Comparison of ENCODE assay signal across 9 cellular contexts in genomic region chr1:165073402-165074007, GRCh38.
DNase-seq lines count a peak whose midpoint lies in the region; ATAC-seq and TF ChIP-seq lines count a peak whose summit lies in the region.
"Had no signal": no experiment of that assay in that cellular context is flagged by ENCODE, and none has a peak within 500 bp of the region (broad histone marks: within the 10 kb centered on the region; RNA-seq: fewer than 3 reads in every experiment).

No MANE protein-coding gene starts in this region.

- H3K27me3 Mint-ChIP-seq in progenitor cell of endocrine pancreas = no peaks in the 10 kb centered on the region
- no peaks in the 10 kb centered on the region for H3K27me3 Mint-ChIP-seq in activated T-cell treated with anti-CD3 and anti-CD28 coated beads, Interleukin-2, amount 50 U/mL, for 4 hours (ENCODE audit: low read depth)
- no peaks in the 10 kb centered on the region for H3K27me3 Mint-ChIP-seq in activated CD4-positive, alpha-beta memory T cell treated with anti-CD3 and anti-CD28 coated beads for 36 hours

- no peak overlapping the region for H3K27ac Mint-ChIP-seq in progenitor cell of endocrine pancreas
- no peak overlapping the region for H3K27ac Mint-ChIP-seq in activated CD4-positive, alpha-beta memory T cell treated with anti-CD3 and anti-CD28 coated beads for 36 hours

- no peaks in the 10 kb centered on the region for H3K79me2 ChIP-seq in GM23248 (ENCODE audit: insufficient read depth)

- H4K20me1 ChIP-seq in GM23248 (ENCODE audit: insufficient read depth) = no peaks in the 10 kb centered on the region

- H3K9me3 ChIP-seq in GM23248 (ENCODE audit: low read depth) = no peaks in the 10 kb centered on the region

- H3K9ac ChIP-seq in GM23248 = no peak overlapping the region

- H3K27ac ChIP-seq in GM23248 = no peak overlapping the region
- no peak overlapping the region for H3K27ac ChIP-seq in foreskin keratinocyte
- H3K27ac ChIP-seq: SJSA1 had no signal

- peak; percentile 75 for ATAC-seq in foreskin keratinocyte
- ATAC-seq in activated T-cell treated with anti-CD3 and anti-CD28 coated beads, Interleukin-2, amount 50 U/mL, for 4 hours = no peak

- CTCF ChIA-PET in activated CD4-positive, alpha-beta memory T cell treated with anti-CD3 and anti-CD28 coated beads for 36 hours (lab: Charles Lee) = interaction anchor here (0.5 kb wide), 1 partner anchor 414 kb away, joined by 3 read pairs; no protein-coding TSS in a partner anchor

- 22 to 23% methylated on average over 4 of the region's 4 CpGs for WGBS in GM23248 (ENCODE audit: low coverage in 1 of 2, low lambda C conversion rate in 2 of 2, missing lambda C conversion rate in 2 of 2), 2 experiments

- H3F3A ChIP-seq in GM23248 (ENCODE audit: insufficient read depth) = no peaks in the 10 kb centered on the region

- H2AFZ ChIP-seq in GM23248 = no peak overlapping the region

- H3K4me3 Mint-ChIP-seq in progenitor cell of endocrine pancreas (ENCODE audit: low read depth) = no peak overlapping the region
- H3K4me3 Mint-ChIP-seq in activated T-cell treated with anti-CD3 and anti-CD28 coated beads, Interleukin-2, amount 50 U/mL, for 4 hours = no peak overlapping the region
- no peak overlapping the region for H3K4me3 Mint-ChIP-seq in activated CD4-positive, alpha-beta memory T cell treated with anti-CD3 and anti-CD28 coated beads for 36 hours

- no peaks in the 10 kb centered on the region for H3K27me3 ChIP-seq in GM23248 (replicated peaks; ENCODE audit: insufficient read depth)
- no peaks in the 10 kb centered on the region for H3K27me3 ChIP-seq in foreskin keratinocyte
- H3K27me3 ChIP-seq: SJSA1 had no signal

- DNase-seq in DMS79 (lab: John Stamatoyannopoulos, UW) = peak; percentile 45
- DNase-seq in GM23248 = peak; percentile 74
- DNase-seq in NCI-H1105 treated with DMSO at 0.1 percent for 48 hours (lab: John Stamatoyannopoulos, UW) = peak; percentile 85
- peak; percentile 58 for DNase-seq in SKM-1 treated with dmso at 0.1 percent for 144 hours (lab: John Stamatoyannopoulos, UW; ENCODE audit: unreplicated experiment)
- DNase-seq in foreskin keratinocyte = peak in 1 of 2 donors; percentile 43
- no peak for DNase-seq in progenitor cell of endocrine pancreas (ENCODE audit: low spot score, unreplicated experiment)
- DNase-seq in activated T-cell treated with anti-CD3 and anti-CD28 coated beads, Interleukin-2, amount 50 U/mL, for 4 hours = no peak
- DNase-seq in activated CD4-positive, alpha-beta memory T cell treated with anti-CD3 and anti-CD28 coated beads for 36 hours = no peak

- H3K4me3 ChIP-seq in GM23248 = no peak overlapping the region
- H3K4me3 ChIP-seq: SJSA1 had no signal

- POLR2A ChIA-PET in activated CD4-positive, alpha-beta memory T cell treated with anti-CD3 and anti-CD28 coated beads for 36 hours (lab: Charles Lee) = no interaction called here

- H3K9me3 Mint-ChIP-seq in progenitor cell of endocrine pancreas (ENCODE audit: low read depth) = no peaks in the 10 kb centered on the region
- no peaks in the 10 kb centered on the region for H3K9me3 Mint-ChIP-seq in activated T-cell treated with anti-CD3 and anti-CD28 coated beads, Interleukin-2, amount 50 U/mL, for 4 hours
- H3K9me3 Mint-ChIP-seq in activated CD4-positive, alpha-beta memory T cell treated with anti-CD3 and anti-CD28 coated beads for 36 hours = no peaks in the 10 kb centered on the region

- intact Hi-C loops in activated CD4-positive, alpha-beta memory T cell treated with anti-CD3 and anti-CD28 coated beads for 36 hours (cut with micrococcal nuclease) = no loop called here

- H3K36me3 ChIP-seq in GM23248 (ENCODE audit: low read depth) = no peaks in the 10 kb centered on the region
- H3K36me3 ChIP-seq: SJSA1 had no signal

- H3K4me1 ChIP-seq in GM23248 (ENCODE audit: insufficient read depth) (peaks cover 11% of the 10 kb centered on the region; the same call in 1 of the 2 replicates), foreskin keratinocyte (no peaks in the 10 kb centered on the region)
- H3K4me1 ChIP-seq: SJSA1 had no signal

- in situ Hi-C loops in GM23248 (cut with MboI) = loop anchor here (25.0 kb wide), 1 partner anchor 1536 kb away; no protein-coding TSS in a partner anchor

- peaks cover 4% of the 10 kb centered on the region for H3K4me1 Mint-ChIP-seq in progenitor cell of endocrine pancreas (ENCODE audit: low read depth)
- no peaks in the 10 kb centered on the region for H3K4me1 Mint-ChIP-seq in activated T-cell treated with anti-CD3 and anti-CD28 coated beads, Interleukin-2, amount 50 U/mL, for 4 hours (ENCODE audit: low read depth)
- H3K4me1 Mint-ChIP-seq in activated CD4-positive, alpha-beta memory T cell treated with anti-CD3 and anti-CD28 coated beads for 36 hours (ENCODE audit: low read depth) = no peaks in the 10 kb centered on the region

- H3K4me2 ChIP-seq in GM23248 (ENCODE audit: unreplicated experiment) = no peak overlapping the region

- peak; percentile 86 for TF ChIP-seq CTCF in foreskin keratinocyte (conservative IDR thresholded peaks at IDR 0.05)
- TF ChIP-seq CTCF in progenitor cell of endocrine pancreas (IDR thresholded peaks at IDR 0.05; ENCODE audit: unreplicated experiment) = peak; percentile 90

- H3K9me2 ChIP-seq in GM23248 (ENCODE audit: insufficient read depth) = no peaks in the 10 kb centered on the region

- no peaks in the 10 kb centered on the region for H3K36me3 Mint-ChIP-seq in progenitor cell of endocrine pancreas (ENCODE audit: insufficient read depth)
- H3K36me3 Mint-ChIP-seq in activated T-cell treated with anti-CD3 and anti-CD28 coated beads, Interleukin-2, amount 50 U/mL, for 4 hours (ENCODE audit: insufficient read depth) = no peaks in the 10 kb centered on the region
- no peaks in the 10 kb centered on the region for H3K36me3 Mint-ChIP-seq in activated CD4-positive, alpha-beta memory T cell treated with anti-CD3 and anti-CD28 coated beads for 36 hours

Comparison
In these comparisons a context has a peak if more than half of its experiments do, and no peak if none do; other contexts are left out.
1. DNase-seq: peak in DMS79 (single experiment), GM23248 (single experiment), NCI-H1105 treated with DMSO at 0.1 percent for 48 hours (single experiment) and SKM-1 treated with dmso at 0.1 percent for 144 hours (single experiment); none in progenitor cell of endocrine pancreas (single experiment), activated T-cell treated with anti-CD3 and anti-CD28 coated beads, Interleukin-2, amount 50 U/mL, for 4 hours (single experiment) and activated CD4-positive, alpha-beta memory T cell treated with anti-CD3 and anti-CD28 coated beads for 36 hours (single experiment).